8 cellular contexts compared by ENCODE assay signal in genomic region chr16:14489460-14489859, GRCh38.
A peak's percentile ranks its signal among the peaks of the same experiment; 100 is the strongest.
DNase-seq lines count a peak whose midpoint lies in the region; ATAC-seq, FAIRE-seq and TF ChIP-seq lines count a peak whose summit lies in the region.

No MANE protein-coding gene starts in this region.

- TF ChIP-seq CTCF in HepG2 (CRISPR knock-in tag; IDR thresholded peaks at IDR 0.05) (peak; percentile 28; the same call in 1 of the 2 replicates), right lobe of liver (IDR thresholded peaks at IDR 0.05) (no peak), fibroblast of pulmonary artery (IDR thresholded peaks at IDR 0.05; ENCODE audit: low read length, missing control alignments) (peak; percentile 9)

- ATAC-seq in HepG2 (peak; percentile 68), right lobe of liver (no peak)

- no peak overlapping the region for H3K4me3 ChIP-seq in HepG2 (replicated peaks in 1 of 3; ENCODE audit: insufficient read depth in 1 of 3, low read depth in 2 of 3, low read length in 3 of 3)
- no peak overlapping the region for H3K4me3 ChIP-seq in right lobe of liver
- no peak overlapping the region for H3K4me3 ChIP-seq in fibroblast of pulmonary artery (replicated peaks; ENCODE audit: low read depth, low read length)

- FAIRE-seq in HepG2 (lab: Jason Lieb, UNC): peak; percentile 56
- no peak for FAIRE-seq in urothelium cell line (lab: Jason Lieb, UNC)

- intact Hi-C loops in HepG2 (cut with micrococcal nuclease; ENCODE audit: unreplicated experiment): loop anchor here (5.0 to 10.0 kb wide), 2 partner anchors 85 to 187 kb away; no protein-coding TSS in a partner anchor
- intact Hi-C loops in right lobe of liver (cut with DNase I): no loop called here

- TF ChIP-seq POLR2A in HepG2 (IDR thresholded peaks at IDR 0.05; ENCODE audit: insufficient read depth in 1 of 2, low read depth in 2 of 2, low read length in 2 of 2) (no peak), right lobe of liver (IDR thresholded peaks at IDR 0.05) (no peak)

- TF ChIP-seq EP300 in HepG2 (IDR thresholded peaks at IDR 0.05; ENCODE audit: low read depth in 2 of 2, low read length in 2 of 2): no peak
- TF ChIP-seq EP300 in HepG2 (CRISPR knock-in tag; IDR thresholded peaks at IDR 0.05; ENCODE audit: borderline replicate concordance): no peak

- TF ChIP-seq RAD21 in HepG2 (CRISPR knock-in tag; IDR thresholded peaks at IDR 0.05): peak; percentile 39; the same call in 1 of the 2 replicates

- H3K9me3 ChIP-seq in HepG2 (ENCODE audit: low read length) (no peaks in the 10 kb centered on the region), right lobe of liver (no peaks in the 10 kb centered on the region)

- BruUV-seq in HepG2 (replicated peaks; lab: Mats Ljungman, UMichigan): no TSS peak

- peaks cover 2% of the 10 kb centered on the region for H3K79me2 ChIP-seq in HepG2 (ENCODE audit: insufficient read depth, low read length)

- in situ Hi-C loops in HepG2 (cut with HindIII; ENCODE audit: extremely low pct_ligation_motif_present, low pct_unique_long_range_greater_than_20kb): no loop called here

- DNase-seq in HepG2 (ENCODE audit: low spot score): peak; percentile 57
- no peak for DNase-seq in right lobe of liver
- DNase-seq in OCI-M1 (lab: John Stamatoyannopoulos, UW): peak; percentile 52
- no peak for DNase-seq in fibroblast of pulmonary artery (ENCODE audit: low read depth)
- peak; percentile 52 for DNase-seq in urothelium cell line (ENCODE audit: low spot score)
- DNase-seq in activated CD8-positive, alpha-beta memory T cell treated with anti-CD3 and anti-CD28 coated beads, Interleukin-2, amount 50 U/mL, for 4 hours: no peak
- DNase-seq in anterior cingulate cortex (lab: John Stamatoyannopoulos, UW): no peak
- DNase-seq in NCI-H1436 treated with DMSO at 0.1 percent for 48 hours (lab: John Stamatoyannopoulos, UW): no peak

- CTCF ChIA-PET in HepG2 (lab: Yijun Ruan, JAX; ENCODE audit: low intra/inter-chr PET ratio, low total read pairs): no interaction called here

- H4K20me1 ChIP-seq in HepG2 (ENCODE audit: insufficient read depth, low read length): no peaks in the 10 kb centered on the region

- H3K4me2 ChIP-seq in HepG2 (ENCODE audit: low read depth, low read length): no peak overlapping the region

- H3K27me3 ChIP-seq in HepG2 (ENCODE audit: control insufficient read depth in 1 of 2, insufficient read depth in 2 of 2, low read length in 2 of 2) (no peaks in the 10 kb centered on the region), right lobe of liver (no peaks in the 10 kb centered on the region)

- 77% methylated on average over 4 of the region's 4 CpGs for WGBS in HepG2 (ENCODE audit: low lambda C conversion rate)
- 95% methylated on average over 4 of the region's 4 CpGs for WGBS in right lobe of liver (ENCODE audit: insufficient coverage, low coverage, low lambda C conversion rate, missing lambda C conversion rate)

- H3K4me1 ChIP-seq in HepG2 (ENCODE audit: insufficient read depth, low read length) (peaks cover 86% of the 10 kb centered on the region), right lobe of liver (peaks cover 0 to 22% (median 9%) of the 10 kb centered on the region in 4 donors)

- no peak overlapping the region for H2AFZ ChIP-seq in HepG2 (ENCODE audit: low read length)

- POLR2A ChIA-PET in HepG2 (lab: Yijun Ruan, JAX): interaction anchor here (0.7 to 3.6 kb wide), 5 partner anchors 9 to 84 kb away, joined by 4 to 19 read pairs (median 5); no protein-coding TSS in a partner anchor

- H3K27ac ChIP-seq in HepG2 (ENCODE audit: extremely low read length, insufficient read depth, low read length): peak overlapping the region; percentile 14
- H3K27ac ChIP-seq in right lobe of liver: no peak overlapping the region

- H3K9ac ChIP-seq in HepG2 (ENCODE audit: insufficient read depth, low read depth, low read length): no peak overlapping the region

- H3K36me3 ChIP-seq in HepG2 (replicated peaks in 1 of 2; ENCODE audit: control insufficient read depth in 1 of 2, insufficient read depth in 2 of 2, low read length in 2 of 2): peaks cover 0 to 1% of the 10 kb centered on the region in 2 experiments; a peak in 1 of 5 replicates
- no peaks in the 10 kb centered on the region for H3K36me3 ChIP-seq in right lobe of liver

TF ChIP-seq in HepG2, 621 proteins besides CTCF, POLR2A, EP300 and RAD21 (continues in another document):
- 0 out of 2 replicates have a peak, but pooled peaks have one; percentile 15 for TF ChIP-seq SMC3 (IDR thresholded peaks at IDR 0.05; ENCODE audit: low read length)
- TF ChIP-seq ZNF335 (CRISPR knock-in tag; IDR thresholded peaks at IDR 0.05): no peak
- 0 out of 2 replicates have a peak, but pooled peaks have one; percentile 23 for TF ChIP-seq TFE3 (CRISPR knock-in tag; IDR thresholded peaks at IDR 0.05)
- no peak for TF ChIP-seq ZNF788 (CRISPR knock-in tag; IDR thresholded peaks at IDR 0.05; ENCODE audit: borderline replicate concordance)
- 0 out of 2 replicates have a peak, but pooled peaks have one; percentile 39 for TF ChIP-seq ZBTB38 (CRISPR knock-in tag; IDR thresholded peaks at IDR 0.05)
- 0 out of 2 replicates have a peak, but pooled peaks have one; percentile 44 for TF ChIP-seq ZNF101 (CRISPR knock-in tag; IDR thresholded peaks at IDR 0.05; ENCODE audit: borderline replicate concordance, low read depth)
- TF ChIP-seq PITX1 (CRISPR knock-in tag; IDR thresholded peaks at IDR 0.05): peak; percentile 31; the same call in 1 of the 2 replicates
- peak; percentile 29 for TF ChIP-seq STAG1 (CRISPR knock-in tag; IDR thresholded peaks at IDR 0.05)
- 0 out of 2 replicates have a peak, but pooled peaks have one; percentile 15 for TF ChIP-seq ZNF800 (CRISPR knock-in tag; IDR thresholded peaks at IDR 0.05)
- TF ChIP-seq FOXA1 (IDR thresholded peaks at IDR 0.05): no peak
- no peak for TF ChIP-seq FOXA1 (CRISPR knock-in tag; IDR thresholded peaks at IDR 0.05)
- no peak for TF ChIP-seq THAP11 (CRISPR knock-in tag; IDR thresholded peaks at IDR 0.05)
- 0 out of 2 replicates have a peak, but pooled peaks have one; percentile 13 for TF ChIP-seq MNT (IDR thresholded peaks at IDR 0.05)
- TF ChIP-seq RBM22 (optimal IDR thresholded peaks at IDR 0.05; ENCODE audit: low read length): peak; percentile 66
- TF ChIP-seq HNF1B (CRISPR knock-in tag; IDR thresholded peaks at IDR 0.05): peak; percentile 26; the same call in 1 of the 2 replicates
- 0 out of 2 replicates have a peak, but pooled peaks have one; percentile 15 for TF ChIP-seq ZFY (CRISPR knock-in tag; IDR thresholded peaks at IDR 0.05)
- 0 out of 2 replicates have a peak, but pooled peaks have one; percentile 15 for TF ChIP-seq ZMYM4 (CRISPR knock-in tag; IDR thresholded peaks at IDR 0.05)
- 0 out of 2 replicates have a peak, but pooled peaks have one; percentile 44 for TF ChIP-seq ZNF207 (IDR thresholded peaks at IDR 0.05; ENCODE audit: borderline replicate concordance)

Comparison
In these comparisons a context has a peak if more than half of its experiments do, and no peak if none do; other contexts are left out.
1. DNase-seq: peak in HepG2 (single experiment), OCI-M1 (single experiment) and urothelium cell line (single experiment); none in right lobe of liver (0 of 3), fibroblast of pulmonary artery (single experiment), activated CD8-positive, alpha-beta memory T cell treated with anti-CD3 and anti-CD28 coated beads, Interleukin-2, amount 50 U/mL, for 4 hours (single experiment), anterior cingulate cortex (0 of 58) and NCI-H1436 treated with DMSO at 0.1 percent for 48 hours (single experiment).
2. CTCF ChIP-seq: peak in HepG2 (single experiment) and fibroblast of pulmonary artery (single experiment); none in right lobe of liver (0 of 4).